ENCODE assay signal across 1 cellular context in genomic region chr20:44803383-44803941, GRCh38.
A peak's percentile ranks its signal among the peaks of the same experiment; 100 is the strongest.
TF ChIP-seq lines count a peak whose summit lies in the region.

No MANE protein-coding gene starts in this region.

TF ChIP-seq in GM23338, 12 proteins besides CTCF, POLR2A, EP300 and RAD21:
- TF ChIP-seq ZNF114 (CRISPR knock-in tag; IDR thresholded peaks at IDR 0.05), result no peak
- TF ChIP-seq EZH2 (IDR thresholded peaks at IDR 0.05; ENCODE audit: low read depth, unreplicated experiment), result no peak
- peak; percentile 23 for TF ChIP-seq REST (IDR thresholded peaks at IDR 0.05; ENCODE audit: unreplicated experiment)
